In the genomic region with DNA sequence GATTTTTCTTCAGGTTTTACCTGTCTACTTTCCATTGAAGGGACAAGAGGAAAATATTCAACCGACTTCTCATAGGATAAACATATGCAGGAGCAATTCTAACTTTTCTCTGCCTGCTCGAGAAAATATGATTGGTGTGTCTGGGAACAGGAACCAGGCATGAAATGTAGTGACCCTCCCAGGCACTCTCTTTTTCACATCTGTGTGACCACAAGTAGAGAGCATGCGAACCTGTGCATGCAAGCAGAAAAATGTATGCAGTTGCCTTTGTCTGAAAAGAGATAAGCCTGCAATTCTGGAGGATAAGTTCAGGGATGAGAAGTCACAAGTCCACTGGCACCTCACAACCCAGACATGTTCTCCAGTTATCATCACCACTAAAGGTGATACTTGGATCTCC, we compare ENCODE assay signal across 22 cellular contexts.
"Had no signal": no experiment of that assay in that cellular context is flagged by ENCODE, and none has a peak within 500 bp of the region (broad histone marks: within the 10 kb centered on the region; RNA-seq: fewer than 3 reads in every experiment).

No MANE protein-coding gene starts in this region.

- H3K4me3 ChIP-seq: esophagus muscularis mucosa, gastroesophageal sphincter, heart left ventricle, hepatocyte, lung, neural progenitor cell, right lobe of liver, thoracic aorta, tibial nerve, upper lobe of left lung had no signal

- ATAC-seq: foreskin keratinocyte; gastroesophageal sphincter; heart left ventricle; left lobe of liver; naive thymus-derived CD4-positive, alpha-beta T cell; right lobe of liver; stimulated activated naive B cell treated with anti-CD40 and anti-IgM and Interleukin-4, amounts not matched to agents 10 μg/mL and 1 μg/mL and 100 μg/mL, for 72 hours had no signal

- H3K4me2 ChIP-seq: hepatocyte, neural progenitor cell had no signal

- H3K9me3 ChIP-seq: esophagus muscularis mucosa, gastroesophageal sphincter, heart left ventricle, right lobe of liver, thoracic aorta, tibial nerve, upper lobe of left lung had no signal

- DNase-seq: effector CD8-positive, alpha-beta T cell; endodermal cell; foreskin keratinocyte; heart left ventricle; kidney; naive thymus-derived CD4-positive, alpha-beta T cell; right lobe of liver; small intestine; stimulated activated CD4-positive, alpha-beta T cell treated with anti-CD3 and anti-CD28 coated beads, Interleukin-15, amount 100 ng/mL, for 24 hours; stimulated activated CD4-positive, alpha-beta T cell treated with anti-CD3 and anti-CD28 coated beads, Interleukin-2, amount 100 ng/mL, for 48 hours; stimulated activated naive B cell treated with anti-CD40 and anti-IgM and Interleukin-4, amounts not matched to agents 10 μg/mL and 1 μg/mL and 100 μg/mL, for 72 hours had no signal

- H3K4me1 ChIP-seq: esophagus muscularis mucosa, foreskin keratinocyte, gastroesophageal sphincter, heart left ventricle, neural progenitor cell, parathyroid adenoma, right lobe of liver, tibial nerve, upper lobe of left lung had no signal

- H2AFZ ChIP-seq: hepatocyte, neural progenitor cell, parathyroid adenoma had no signal

- H3K36me3 ChIP-seq: esophagus muscularis mucosa, gastroesophageal sphincter, heart left ventricle, neural progenitor cell, right lobe of liver, thoracic aorta, tibial nerve, upper lobe of left lung had no signal

- H3K27me3 ChIP-seq: esophagus muscularis mucosa, foreskin keratinocyte, gastroesophageal sphincter, heart left ventricle, hepatocyte, neural progenitor cell, right lobe of liver, tibial nerve, upper lobe of left lung had no signal

- H3K9ac ChIP-seq: neural progenitor cell, parathyroid adenoma had no signal

- H3K27ac ChIP-seq: epithelial cell of prostate, esophagus muscularis mucosa, foreskin keratinocyte, gastroesophageal sphincter, heart left ventricle, hepatocyte, neural progenitor cell, parathyroid adenoma, right lobe of liver, thoracic aorta, tibial nerve, upper lobe of left lung had no signal

- H3K79me2 ChIP-seq: hepatocyte, parathyroid adenoma had no signal
